Comparison of ENCODE assay signal across 13 cellular contexts in genomic region chr14:49249022-49249421, GRCh38.
DNase-seq lines count a peak whose midpoint lies in the region; ATAC-seq lines count a peak whose summit lies in the region.
"Had no signal": no experiment of that assay in that cellular context is flagged by ENCODE, and none has a peak within 500 bp of the region (broad histone marks: within the 10 kb centered on the region; RNA-seq: fewer than 3 reads in every experiment).

No MANE protein-coding gene starts in this region.

- no peak overlapping the region for H3K4me2 ChIP-seq in GM23248 (ENCODE audit: unreplicated experiment)

- H3K9me2 ChIP-seq in GM23248 (ENCODE audit: insufficient read depth), result no peaks in the 10 kb centered on the region

- no peaks in the 10 kb centered on the region for H4K20me1 ChIP-seq in GM23248 (ENCODE audit: insufficient read depth)

- H2AFZ ChIP-seq in GM23248, result no peak overlapping the region

- H3K4me1 ChIP-seq in GM23248 (ENCODE audit: insufficient read depth), result peaks cover 9% of the 10 kb centered on the region; the same call in 1 of the 2 replicates
- H3K4me1 ChIP-seq: heart left ventricle had no signal

- DNase-seq in A172 (ENCODE audit: low spot score) (peak; percentile 5), GM23248 (peak; percentile 55), MV-4-11 (lab: John Stamatoyannopoulos, UW) (peak; percentile 11), astrocyte of the hippocampus (ENCODE audit: low read depth, low spot score) (peak; percentile 58), NCI-H1436 (lab: John Stamatoyannopoulos, UW) (no peak), left lobe of liver (ENCODE audit: low spot score) (no peak)
- DNase-seq: activated naive CD4-positive, alpha-beta T cell; heart left ventricle; Karpas-422; kidney glomerular epithelial cell; NCI-H2107 had no signal

- no peak overlapping the region for H3K4me3 ChIP-seq in GM23248
- H3K4me3 ChIP-seq: heart left ventricle had no signal

- no peaks in the 10 kb centered on the region for H3F3A ChIP-seq in GM23248 (ENCODE audit: insufficient read depth)

- H3K9ac ChIP-seq in GM23248, result no peak overlapping the region

- no peaks in the 10 kb centered on the region for H3K27me3 ChIP-seq in GM23248 (replicated peaks; ENCODE audit: insufficient read depth)
- H3K27me3 ChIP-seq: heart left ventricle had no signal

- H3K27ac ChIP-seq in GM23248, result no peak overlapping the region
- H3K27ac ChIP-seq: heart left ventricle had no signal

- in situ Hi-C loops in GM23248 (cut with MboI), result no loop called here

- H3K36me3 ChIP-seq in GM23248 (ENCODE audit: low read depth), result no peaks in the 10 kb centered on the region
- H3K36me3 ChIP-seq: heart left ventricle had no signal

- ATAC-seq in left lobe of liver (no peak), GM21528 (IDR thresholded peaks at IDR 0.05; ENCODE audit: low FRiP score, unreplicated experiment) (no peak), GM21723 (IDR thresholded peaks at IDR 0.05; ENCODE audit: unreplicated experiment) (no peak)
- ATAC-seq: heart left ventricle had no signal

- H3K79me2 ChIP-seq in GM23248 (ENCODE audit: insufficient read depth), result no peaks in the 10 kb centered on the region

- H3K9me3 ChIP-seq in GM23248 (ENCODE audit: low read depth), result no peaks in the 10 kb centered on the region

Comparison
In these comparisons a context has a peak if more than half of its experiments do, and no peak if none do; other contexts are left out.
1. DNase-seq: peak in A172 (single experiment), GM23248 (single experiment), MV-4-11 (single experiment) and astrocyte of the hippocampus (single experiment); none in NCI-H1436 (single experiment) and left lobe of liver (single experiment).